Comparison of ENCODE assay signal across 18 cellular contexts in the genomic region with DNA sequence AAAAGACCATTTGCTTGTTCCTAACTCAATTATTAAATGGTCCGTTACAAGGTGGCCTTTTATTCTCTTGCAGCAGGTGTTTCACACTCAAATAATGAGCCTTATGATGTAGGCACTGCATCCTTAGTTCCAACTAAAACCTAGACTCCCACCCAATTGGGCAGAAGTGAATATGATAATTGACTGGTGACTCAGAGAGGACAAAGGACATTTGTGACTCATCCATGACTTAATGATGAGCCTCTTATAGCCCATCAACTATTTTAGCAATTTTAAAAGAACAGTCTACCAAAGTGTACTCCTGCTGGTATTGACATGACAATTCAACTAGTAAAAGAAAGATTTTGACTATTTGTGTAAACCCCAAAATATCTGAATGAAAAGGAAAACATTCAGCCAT.
A peak's percentile ranks its signal among the peaks of the same experiment; 100 is the strongest.
DNase-seq lines count a peak whose midpoint lies in the region.
"Had no signal": no experiment of that assay in that cellular context is flagged by ENCODE, and none has a peak within 500 bp of the region (broad histone marks: within the 10 kb centered on the region; RNA-seq: fewer than 3 reads in every experiment).

No MANE protein-coding gene starts in this region.

- DNase-seq in COR-L47 (lab: John Stamatoyannopoulos, UW) (peak; percentile 7), NCI-H1417 (lab: John Stamatoyannopoulos, UW) (peak; percentile 42 to 88 (median 60)), NCI-H446 treated with DMSO at 0.1 percent for 48 hours (lab: John Stamatoyannopoulos, UW) (peak; percentile 68), astrocyte of the hippocampus (ENCODE audit: low read depth, low spot score) (peak; percentile 23), HK-2 (ENCODE audit: unreplicated experiment) (no peak), LoVo (ENCODE audit: low spot score) (no peak), putamen (ENCODE audit: low spot score) (no peak)
- no peak for DNase-seq in stimulated activated CD4-positive, alpha-beta T cell treated with anti-CD3 and anti-CD28 coated beads, Interleukin-15, amount 100 ng/mL, for 24 hours
- DNase-seq: activated CD4-positive, alpha-beta memory T cell treated with anti-CD3 and anti-CD28 coated beads, Interleukin-2, amount 10 ng/mL, durations not matched to agents 7 days and 5 days; activated naive CD4-positive, alpha-beta T cell treated with anti-CD3 and anti-CD28 coated beads, Interleukin-2, amount 10 ng/mL, durations not matched to agents 7 days and 5 days; activated T-cell treated with anti-CD3 and anti-CD28 coated beads, Interleukin-2, amount 50 U/mL, for 4 hours; aorta; DMS79; glutamatergic neuron; HCEC 1CT; right cardiac atrium; SIG-M5; T-helper 1 cell had no signal

Comparison
In these comparisons a context has a peak if more than half of its experiments do, and no peak if none do; other contexts are left out.
1. DNase-seq: peak in COR-L47 (single experiment), NCI-H1417 (3 of 3), NCI-H446 treated with DMSO at 0.1 percent for 48 hours (single experiment) and astrocyte of the hippocampus (single experiment); none in HK-2 (single experiment), LoVo (single experiment), stimulated activated CD4-positive, alpha-beta T cell treated with anti-CD3 and anti-CD28 coated beads, Interleukin-15, amount 100 ng/mL, for 24 hours (single experiment) and putamen (single experiment).